ENCODE assay signal across 8 cellular contexts in genomic region chr15:21718108-21718507, GRCh38.
A peak's percentile ranks its signal among the peaks of the same experiment; 100 is the strongest.
DNase-seq lines count a peak whose midpoint lies in the region; ATAC-seq and TF ChIP-seq lines count a peak whose summit lies in the region.
"Not testable (repeated sequence)": the region's sequence is repeated elsewhere in the genome, so short reads cannot be mapped to it uniquely, and the experiment has no call there.

No MANE protein-coding gene starts in this region.

- not testable (repeated sequence) for H3K4me1 Mint-ChIP-seq in activated CD8-positive, alpha-beta memory T cell treated with anti-CD3 and anti-CD28 coated beads, Interleukin-2, amount 10 ng/mL, durations not matched to agents 7 days and 5 days; natural killer cell

- not testable (repeated sequence) for TF ChIP-seq CTCF in natural killer cell (IDR thresholded peaks at IDR 0.05)

- H3K27ac Mint-ChIP-seq in activated CD8-positive, alpha-beta memory T cell treated with anti-CD3 and anti-CD28 coated beads, Interleukin-2, amount 10 ng/mL, durations not matched to agents 7 days and 5 days; natural killer cell: not testable (repeated sequence)

- intact Hi-C loops in natural killer cell (cut with micrococcal nuclease): not testable (repeated sequence)

- CTCF ChIA-PET in activated CD8-positive, alpha-beta memory T cell treated with anti-CD3 and anti-CD28 coated beads, Interleukin-2, amount 10 ng/mL, durations not matched to agents 7 days and 5 days (lab: Charles Lee): not testable (repeated sequence)

- not testable (repeated sequence) for DNase-seq in activated CD8-positive, alpha-beta memory T cell treated with anti-CD3 and anti-CD28 coated beads, Interleukin-2, amount 10 ng/mL, durations not matched to agents 7 days and 5 days; natural killer cell

- not testable (repeated sequence) for H3K9me3 Mint-ChIP-seq in activated CD8-positive, alpha-beta memory T cell treated with anti-CD3 and anti-CD28 coated beads, Interleukin-2, amount 10 ng/mL, durations not matched to agents 7 days and 5 days (ENCODE audit: low read depth); natural killer cell

- peak; percentile 82 for ATAC-seq in GM18498 (IDR thresholded peaks at IDR 0.05; ENCODE audit: unreplicated experiment)
- ATAC-seq in GM19025 (IDR thresholded peaks at IDR 0.05; ENCODE audit: low read depth, unreplicated experiment): peak; percentile 63
- peak; percentile 75 for ATAC-seq in GM21390 (IDR thresholded peaks at IDR 0.05; ENCODE audit: unreplicated experiment)
- peak; percentile 66 for ATAC-seq in HG02642 (IDR thresholded peaks at IDR 0.05; ENCODE audit: poor library complexity, unreplicated experiment)
- peak; percentile 72 for ATAC-seq in HG03060 (IDR thresholded peaks at IDR 0.05; ENCODE audit: low read depth, unreplicated experiment)
- ATAC-seq in HG03442 (IDR thresholded peaks at IDR 0.05; ENCODE audit: unreplicated experiment): peak; percentile 74
- peak; percentile 75 for ATAC-seq in activated CD8-positive, alpha-beta memory T cell treated with anti-CD3 and anti-CD28 coated beads, Interleukin-2, amount 10 ng/mL, durations not matched to agents 7 days and 5 days
- peak; percentile 70 to 87 (median 85) for ATAC-seq in natural killer cell

- not testable (repeated sequence) for H3K4me3 Mint-ChIP-seq in activated CD8-positive, alpha-beta memory T cell treated with anti-CD3 and anti-CD28 coated beads, Interleukin-2, amount 10 ng/mL, durations not matched to agents 7 days and 5 days; natural killer cell

- H3K27me3 Mint-ChIP-seq in activated CD8-positive, alpha-beta memory T cell treated with anti-CD3 and anti-CD28 coated beads, Interleukin-2, amount 10 ng/mL, durations not matched to agents 7 days and 5 days; natural killer cell (ENCODE audit: low read depth in 2 of 2): not testable (repeated sequence)

- H3K36me3 Mint-ChIP-seq in activated CD8-positive, alpha-beta memory T cell treated with anti-CD3 and anti-CD28 coated beads, Interleukin-2, amount 10 ng/mL, durations not matched to agents 7 days and 5 days; natural killer cell: not testable (repeated sequence)
